Comparison of ENCODE assay signal across 8 cellular contexts in genomic region chr14:61178226-61179060, GRCh38.
DNase-seq lines count a peak whose midpoint lies in the region; ATAC-seq lines count a peak whose summit lies in the region.

No MANE protein-coding gene starts in this region.

- peak overlapping the region; percentile 40 for H3K4me3 Mint-ChIP-seq in activated naive CD8-positive, alpha-beta T cell treated with anti-CD3 and anti-CD28 coated beads for 36 hours

- no peaks in the 10 kb centered on the region for H3K36me3 Mint-ChIP-seq in activated naive CD8-positive, alpha-beta T cell treated with anti-CD3 and anti-CD28 coated beads for 36 hours

- no peaks in the 10 kb centered on the region for H3K27me3 ChIP-seq in aorta (ENCODE audit: control insufficient read depth in 1 of 2, insufficient read depth in 2 of 2, low read length in 1 of 2)

- intact Hi-C loops in aorta (cut with DNase I), result loop anchor here in 1 of 2 donors (2.0 kb wide), 1 partner anchor 34 kb away; no protein-coding TSS in a partner anchor

- H3K36me3 ChIP-seq in aorta (ENCODE audit: control insufficient read depth in 1 of 2, insufficient read depth in 2 of 2, low read length in 1 of 2), result no peaks in the 10 kb centered on the region

- no peaks in the 10 kb centered on the region for H3K4me1 ChIP-seq in aorta (ENCODE audit: control insufficient read depth in 1 of 2, insufficient read depth in 2 of 2, low read length in 2 of 2)

- WGBS in aorta, 2 donors, result 65 to 71% methylated on average over 7 of the region's 7 CpGs

- ATAC-seq in aorta (ENCODE audit: low FRiP score), result peak; percentile 59
- ATAC-seq in HG03039 (IDR thresholded peaks at IDR 0.05; ENCODE audit: unreplicated experiment), result no peak

- no peaks in the 10 kb centered on the region for H3K9me3 ChIP-seq in aorta (ENCODE audit: control insufficient read depth, low read length)

- no peaks in the 10 kb centered on the region for H3K9me3 Mint-ChIP-seq in activated naive CD8-positive, alpha-beta T cell treated with anti-CD3 and anti-CD28 coated beads for 36 hours

- peak overlapping the region; percentile 77 for H3K27ac Mint-ChIP-seq in activated naive CD8-positive, alpha-beta T cell treated with anti-CD3 and anti-CD28 coated beads for 36 hours

- peak overlapping the region in 1 of 2 donors; percentile 12 for H3K27ac ChIP-seq in aorta (ENCODE audit: low read depth in 1 of 2, low read length in 2 of 2)

- H3K4me3 ChIP-seq in aorta (ENCODE audit: low read length in 2 of 2), result no peak overlapping the region

- H3K27me3 Mint-ChIP-seq in activated naive CD8-positive, alpha-beta T cell treated with anti-CD3 and anti-CD28 coated beads for 36 hours, result peaks cover 23% of the 10 kb centered on the region

- DNase-seq in activated T-cell treated with anti-CD3 and anti-CD28 coated beads for 48 hours (ENCODE audit: low read depth) (peak; percentile 48), lung microvascular endothelial cell (ENCODE audit: low read depth in 2 of 2) (peak; percentile 84 to 97), aorta (peak in 1 of 2 donors; percentile 71), cerebellum (ENCODE audit: low spot score) (no peak), germinal center (ENCODE audit: low spot score) (no peak)
- DNase-seq in activated T-cell treated with anti-CD3 and anti-CD28 coated beads, Interleukin-2, amount 50 U/mL, for 1 hour, result no peak
- peak; percentile 59 for DNase-seq in activated naive CD8-positive, alpha-beta T cell treated with anti-CD3 and anti-CD28 coated beads for 36 hours

- peaks cover 25% of the 10 kb centered on the region for H3K4me1 Mint-ChIP-seq in activated naive CD8-positive, alpha-beta T cell treated with anti-CD3 and anti-CD28 coated beads for 36 hours

Comparison
In these comparisons a context has a peak if more than half of its experiments do, and no peak if none do; other contexts are left out.
1. DNase-seq: peak in activated T-cell treated with anti-CD3 and anti-CD28 coated beads for 48 hours (single experiment), activated naive CD8-positive, alpha-beta T cell treated with anti-CD3 and anti-CD28 coated beads for 36 hours (single experiment) and lung microvascular endothelial cell (2 of 2); none in activated T-cell treated with anti-CD3 and anti-CD28 coated beads, Interleukin-2, amount 50 U/mL, for 1 hour (single experiment), cerebellum (single experiment) and germinal center (single experiment).